24 cellular contexts compared by ENCODE assay signal in the genomic region with DNA sequence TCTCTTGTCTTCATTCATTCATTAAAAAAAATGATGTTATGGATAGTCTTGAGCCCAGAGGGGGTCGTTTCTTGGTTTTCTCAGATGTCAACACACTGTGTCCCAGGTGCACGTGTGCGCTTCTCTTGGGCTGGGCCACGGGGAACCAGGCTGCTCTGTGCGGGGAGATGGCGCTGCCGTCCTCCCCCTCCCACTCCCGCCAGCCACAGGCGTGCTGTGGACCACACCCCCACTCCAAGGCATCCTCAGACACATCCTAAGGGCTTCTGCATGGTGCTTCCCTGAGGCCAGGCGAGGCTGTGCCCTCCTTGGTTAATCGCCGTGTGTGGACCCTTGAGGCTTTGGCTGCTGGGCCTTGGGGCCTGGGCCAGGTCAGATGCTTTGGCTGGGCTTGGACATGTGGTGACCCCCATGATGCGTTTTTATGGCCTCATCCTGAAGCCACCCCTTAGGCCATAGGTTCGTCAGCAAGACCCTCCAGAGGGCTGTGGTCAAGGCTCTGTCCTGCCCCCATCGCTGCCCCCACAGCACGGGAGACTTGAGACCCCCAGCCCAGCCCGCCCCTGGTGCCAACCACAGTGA.
"Had no signal": no experiment of that assay in that cellular context is flagged by ENCODE, and none has a peak within 500 bp of the region (broad histone marks: within the 10 kb centered on the region; RNA-seq: fewer than 3 reads in every experiment).

No MANE protein-coding gene starts in this region.

- DNase-seq: activated CD8-positive, alpha-beta T cell treated with anti-CD3 and anti-CD28 coated beads, Interleukin-2, amount 10 ng/mL, durations not matched to agents 7 days and 5 days; activated naive CD4-positive, alpha-beta T cell; activated T-cell treated with anti-CD3 and anti-CD28 coated beads for 4 hours; activated T-cell treated with anti-CD3 and anti-CD28 coated beads, Interleukin-2, amount 50 U/mL, for 72 hours; anterior cingulate cortex; dermis blood vessel endothelial cell; effector CD4-positive, alpha-beta T cell; foreskin keratinocyte; heart left ventricle; hypothalamus; midbrain; natural killer cell; stimulated activated CD4-positive, alpha-beta T cell treated with anti-CD3 and anti-CD28 coated beads, Interleukin-15, amount 100 ng/mL, for 24 hours; stimulated activated CD4-positive, alpha-beta T cell treated with anti-CD3 and anti-CD28 coated beads, Interleukin-2, amount 100 ng/mL, for 24 hours; stimulated activated naive B cell treated with anti-CD40 and anti-IgM and Interleukin-4, amounts not matched to agents 10 μg/mL and 1 μg/mL and 100 μg/mL, for 72 hours; stomach; T-helper 2 cell; tibial artery had no signal

- H3K27me3 ChIP-seq: esophagus muscularis mucosa, heart left ventricle, neural progenitor cell, right atrium auricular region, stomach, suprapubic skin, tibial artery had no signal

- H3K36me3 Mint-ChIP-seq: activated naive CD4-positive, alpha-beta T cell treated with anti-CD3 and anti-CD28 coated beads, Interleukin-2, amount 50 U/mL, for 72 hours; natural killer cell had no signal

- H3K4me1 ChIP-seq: neural progenitor cell had no signal

- H3K9me3 Mint-ChIP-seq: activated naive CD4-positive, alpha-beta T cell treated with anti-CD3 and anti-CD28 coated beads, Interleukin-2, amount 50 U/mL, for 72 hours; natural killer cell had no signal

- H3K4me2 ChIP-seq: neural progenitor cell had no signal

- H3K4me3 Mint-ChIP-seq: activated CD8-positive, alpha-beta T cell treated with anti-CD3 and anti-CD28 coated beads, Interleukin-2, amount 10 ng/mL, durations not matched to agents 7 days and 5 days; activated T-cell treated with anti-CD3 and anti-CD28 coated beads, Interleukin-2, amount 50 U/mL, for 72 hours; natural killer cell; neural progenitor cell; stimulated activated naive B cell treated with anti-CD40 and anti-IgM and Interleukin-4, amounts not matched to agents 10 μg/mL and 1 μg/mL and 100 μg/mL, for 72 hours; WTC11 had no signal

- H3K4me3 ChIP-seq: esophagus muscularis mucosa, heart left ventricle, neural progenitor cell, right atrium auricular region, stomach, suprapubic skin, tibial artery had no signal

- ATAC-seq: activated CD8-positive, alpha-beta T cell treated with anti-CD3 and anti-CD28 coated beads, Interleukin-2, amount 10 ng/mL, durations not matched to agents 7 days and 5 days; activated naive CD4-positive, alpha-beta T cell treated with anti-CD3 and anti-CD28 coated beads, Interleukin-2, amount 50 U/mL, for 72 hours; activated T-cell treated with anti-CD3 and anti-CD28 coated beads, Interleukin-2, amount 50 U/mL, for 72 hours; foreskin keratinocyte; heart left ventricle; natural killer cell; stimulated activated naive B cell treated with anti-CD40 and anti-IgM and Interleukin-4, amounts not matched to agents 10 μg/mL and 1 μg/mL and 100 μg/mL, for 72 hours; WTC11 had no signal

- H3K36me3 ChIP-seq: esophagus muscularis mucosa, heart left ventricle, neural progenitor cell, right atrium auricular region, stomach, suprapubic skin, tibial artery had no signal

- H3K27ac ChIP-seq: esophagus muscularis mucosa, foreskin keratinocyte, heart left ventricle, neural progenitor cell, right atrium auricular region, suprapubic skin, tibial artery had no signal

- H3K27ac Mint-ChIP-seq: activated CD8-positive, alpha-beta T cell treated with anti-CD3 and anti-CD28 coated beads, Interleukin-2, amount 10 ng/mL, durations not matched to agents 7 days and 5 days; activated naive CD4-positive, alpha-beta T cell treated with anti-CD3 and anti-CD28 coated beads, Interleukin-2, amount 50 U/mL, for 72 hours; activated T-cell treated with anti-CD3 and anti-CD28 coated beads, Interleukin-2, amount 50 U/mL, for 72 hours; natural killer cell; stimulated activated naive B cell treated with anti-CD40 and anti-IgM and Interleukin-4, amounts not matched to agents 10 μg/mL and 1 μg/mL and 100 μg/mL, for 72 hours had no signal

- H3K9me3 ChIP-seq: esophagus muscularis mucosa, right atrium auricular region, stomach, suprapubic skin, tibial artery had no signal

- H3K9ac ChIP-seq: neural progenitor cell had no signal

- H3K4me1 Mint-ChIP-seq: natural killer cell; stimulated activated naive B cell treated with anti-CD40 and anti-IgM and Interleukin-4, amounts not matched to agents 10 μg/mL and 1 μg/mL and 100 μg/mL, for 72 hours had no signal

- H2AFZ ChIP-seq: neural progenitor cell had no signal
